ENCODE assay signal across 13 cellular contexts in the genomic region with DNA sequence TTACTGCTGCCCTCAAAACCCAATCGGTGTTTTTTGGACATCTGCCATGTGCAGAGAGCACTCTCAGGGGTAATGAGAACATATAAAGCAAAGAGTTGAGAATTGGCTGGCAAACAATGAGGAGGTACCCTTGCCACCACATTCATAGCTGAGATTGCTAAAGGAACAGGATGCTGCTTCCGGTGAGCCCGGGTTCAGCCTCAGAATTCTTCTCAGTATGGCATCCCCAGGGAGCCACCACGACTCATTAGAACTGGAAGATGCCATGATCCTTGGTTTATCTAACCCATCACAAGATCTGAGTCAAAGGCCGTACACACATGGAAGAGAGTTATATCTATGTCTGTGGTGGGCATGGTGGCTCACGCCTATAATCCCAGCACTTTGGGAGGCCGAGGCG.
DNase-seq lines count a peak whose midpoint lies in the region; ATAC-seq and TF ChIP-seq lines count a peak whose summit lies in the region.
"Had no signal": no experiment of that assay in that cellular context is flagged by ENCODE, and none has a peak within 500 bp of the region (broad histone marks: within the 10 kb centered on the region; RNA-seq: fewer than 3 reads in every experiment).

No MANE protein-coding gene starts in this region.

- POLR2A ChIA-PET in PC-3 (lab: Charles Lee; ENCODE audit: unreplicated experiment) = interaction anchor here (1.7 kb wide), 1 partner anchor 26 kb away, joined by 10 read pairs; no protein-coding TSS in a partner anchor

- no peaks in the 10 kb centered on the region for H3K9me3 Mint-ChIP-seq in activated naive CD8-positive, alpha-beta T cell (ENCODE audit: low read depth)
- peaks cover 3% of the 10 kb centered on the region for H3K9me3 Mint-ChIP-seq in activated naive CD8-positive, alpha-beta T cell treated with anti-CD3 and anti-CD28 coated beads for 36 hours
- H3K9me3 Mint-ChIP-seq in type B pancreatic cell = no peaks in the 10 kb centered on the region
- H3K9me3 Mint-ChIP-seq: H9 had no signal

- no peak overlapping the region for H2AFZ ChIP-seq in PC-3 (ENCODE audit: low read length)
- no peak overlapping the region for H2AFZ ChIP-seq in fibroblast of lung (ENCODE audit: low read length)

- peaks cover 14% of the 10 kb centered on the region for H3F3A ChIP-seq in PC-3 (ENCODE audit: low read length, unreplicated experiment)

- no peaks in the 10 kb centered on the region for H3K27me3 Mint-ChIP-seq in activated naive CD8-positive, alpha-beta T cell
- H3K27me3 Mint-ChIP-seq in activated naive CD8-positive, alpha-beta T cell treated with anti-CD3 and anti-CD28 coated beads for 36 hours = no peaks in the 10 kb centered on the region
- H3K27me3 Mint-ChIP-seq in type B pancreatic cell = no peaks in the 10 kb centered on the region

- H3K27me3 ChIP-seq in PC-3 (ENCODE audit: low read length) = no peaks in the 10 kb centered on the region
- no peaks in the 10 kb centered on the region for H3K27me3 ChIP-seq in fibroblast of lung (ENCODE audit: control insufficient read depth, insufficient read depth, low read length)
- H3K27me3 ChIP-seq: BLaER1 treated with 17β-estradiol and CSF1 and Interleukin-3, amounts not matched to agents 10 nM and 100 nM; dorsolateral prefrontal cortex had no signal

- H3K27ac ChIP-seq in PC-3 (ENCODE audit: low read length) = peak overlapping the region; percentile 61
- peak overlapping the region; percentile 24 for H3K27ac ChIP-seq in fibroblast of lung (ENCODE audit: insufficient read depth, low read length)

- H3K4me2 ChIP-seq in PC-3 (ENCODE audit: low read length) (0 out of 2 replicates have a peak overlapping the region, but pooled peaks have one; percentile 67), fibroblast of lung (ENCODE audit: extremely low read depth, insufficient read depth, low read length) (no peak overlapping the region)

- BruUV-seq in PC-3 (replicated peaks; lab: Mats Ljungman, UMichigan) = no TSS peak

- H4K20me1 ChIP-seq in PC-3 (ENCODE audit: low read length) (no peaks in the 10 kb centered on the region), fibroblast of lung (ENCODE audit: control insufficient read depth, extremely low read depth, insufficient read depth, low read length) (no peaks in the 10 kb centered on the region)

- H3K79me2 ChIP-seq in PC-3 (ENCODE audit: low read length) = no peaks in the 10 kb centered on the region
- H3K79me2 ChIP-seq in fibroblast of lung (ENCODE audit: control insufficient read depth, insufficient read depth, low read length) = peaks cover 89% of the 10 kb centered on the region

- H3K4me3 ChIP-seq in PC-3 (ENCODE audit: low read length) (no peak overlapping the region), fibroblast of lung (replicated peaks in 1 of 4; ENCODE audit: control extremely low read depth in 1 of 4, insufficient read depth in 1 of 4, low read depth in 3 of 4, low read length in 4 of 4) (no peak overlapping the region)
- H3K4me3 ChIP-seq: BLaER1 treated with 17β-estradiol and CSF1 and Interleukin-3, amounts not matched to agents 10 nM and 100 nM; mucosa of descending colon had no signal

- no peak overlapping the region for H3K9ac ChIP-seq in PC-3 (ENCODE audit: low read length)
- H3K9ac ChIP-seq in fibroblast of lung (ENCODE audit: insufficient read depth, low read length) = no peak overlapping the region

- intact Hi-C loops in PC-3 (cut with micrococcal nuclease) = loop anchor here (2.0 kb wide), 1 partner anchor 77 kb away; no protein-coding TSS in a partner anchor

- H3K4me1 Mint-ChIP-seq in activated naive CD8-positive, alpha-beta T cell (ENCODE audit: low read depth) = peaks cover 47% of the 10 kb centered on the region
- H3K4me1 Mint-ChIP-seq in activated naive CD8-positive, alpha-beta T cell treated with anti-CD3 and anti-CD28 coated beads for 36 hours = peaks cover 32% of the 10 kb centered on the region
- peaks cover 37% of the 10 kb centered on the region for H3K4me1 Mint-ChIP-seq in type B pancreatic cell (ENCODE audit: unreplicated experiment)

- H3K9me3 ChIP-seq in PC-3 (ENCODE audit: low read length) (no peaks in the 10 kb centered on the region), fibroblast of lung (ENCODE audit: control insufficient read depth, insufficient read depth, low read depth, low read length) (no peaks in the 10 kb centered on the region)
- H3K9me3 ChIP-seq: mucosa of descending colon had no signal

- H3K4me1 ChIP-seq in PC-3 (ENCODE audit: insufficient read depth, low read length) (peaks cover 39% of the 10 kb centered on the region), fibroblast of lung (ENCODE audit: control insufficient read depth, extremely low read depth, insufficient read depth, low read length) (peaks cover 48% of the 10 kb centered on the region)

- CTCF ChIA-PET in PC-3 (lab: Charles Lee) = interaction anchor here (1.4 to 1.7 kb wide), 2 partner anchors 26 to 38 kb away, joined by 12 to 27 read pairs; no protein-coding TSS in a partner anchor

- DNase-seq in activated naive CD8-positive, alpha-beta T cell treated with anti-CD3 and anti-CD28 coated beads for 36 hours = no peak
- DNase-seq in PC-3 (peak; percentile 24), fibroblast of lung (ENCODE audit: low read depth in 2 of 2) (peak in 1 of 2 donors; percentile 31), type B pancreatic cell (ENCODE audit: extremely low spot score, unreplicated experiment) (no peak), GM19238 (ENCODE audit: insufficient read length, low spot score) (no peak), hippocampal formation (lab: John Stamatoyannopoulos, UW) (no peak), cerebellar cortex (ENCODE audit: low spot score) (no peak)
- DNase-seq: dorsolateral prefrontal cortex, H9, hypothalamus, mucosa of descending colon had no signal

- 0 out of 2 replicates have a peak, but pooled peaks cover 5% of the 10 kb centered on the region for H3K9me2 ChIP-seq in PC-3 (replicated peaks; ENCODE audit: low read length)

- peaks cover 41% of the 10 kb centered on the region for H3K36me3 Mint-ChIP-seq in activated naive CD8-positive, alpha-beta T cell
- H3K36me3 Mint-ChIP-seq in activated naive CD8-positive, alpha-beta T cell treated with anti-CD3 and anti-CD28 coated beads for 36 hours = peaks cover 77% of the 10 kb centered on the region
- H3K36me3 Mint-ChIP-seq in type B pancreatic cell = peaks cover 42% of the 10 kb centered on the region

- H3K27ac Mint-ChIP-seq in activated naive CD8-positive, alpha-beta T cell = peak overlapping the region; percentile 41
- no peak overlapping the region for H3K27ac Mint-ChIP-seq in activated naive CD8-positive, alpha-beta T cell treated with anti-CD3 and anti-CD28 coated beads for 36 hours
- H3K27ac Mint-ChIP-seq in type B pancreatic cell = peak overlapping the region; percentile 36
- H3K27ac Mint-ChIP-seq: H9 had no signal

- no peak for TF ChIP-seq CTCF in PC-3 (conservative IDR thresholded peaks at IDR 0.05; ENCODE audit: low read depth, low read length)
- no peak for TF ChIP-seq CTCF in fibroblast of lung (conservative IDR thresholded peaks at IDR 0.05 in 1 of 2, IDR thresholded peaks at IDR 0.05 in 1 of 2; ENCODE audit: low read depth in 1 of 2, low read length in 2 of 2)
- no peak for TF ChIP-seq CTCF in type B pancreatic cell (conservative IDR thresholded peaks at IDR 0.05)

- no peak for ATAC-seq in PC-3

- H3K4me3 Mint-ChIP-seq in activated naive CD8-positive, alpha-beta T cell = no peak overlapping the region
- no peak overlapping the region for H3K4me3 Mint-ChIP-seq in activated naive CD8-positive, alpha-beta T cell treated with anti-CD3 and anti-CD28 coated beads for 36 hours
- no peak overlapping the region for H3K4me3 Mint-ChIP-seq in type B pancreatic cell
- H3K4me3 Mint-ChIP-seq: H9 had no signal

- H3K36me3 ChIP-seq in PC-3 (ENCODE audit: low read depth, low read length) (peaks cover 27% of the 10 kb centered on the region), fibroblast of lung (ENCODE audit: control insufficient read depth, insufficient read depth, low read length) (peaks cover 25% of the 10 kb centered on the region)
